ENCODE assay signal across 19 cellular contexts in the genomic region with DNA sequence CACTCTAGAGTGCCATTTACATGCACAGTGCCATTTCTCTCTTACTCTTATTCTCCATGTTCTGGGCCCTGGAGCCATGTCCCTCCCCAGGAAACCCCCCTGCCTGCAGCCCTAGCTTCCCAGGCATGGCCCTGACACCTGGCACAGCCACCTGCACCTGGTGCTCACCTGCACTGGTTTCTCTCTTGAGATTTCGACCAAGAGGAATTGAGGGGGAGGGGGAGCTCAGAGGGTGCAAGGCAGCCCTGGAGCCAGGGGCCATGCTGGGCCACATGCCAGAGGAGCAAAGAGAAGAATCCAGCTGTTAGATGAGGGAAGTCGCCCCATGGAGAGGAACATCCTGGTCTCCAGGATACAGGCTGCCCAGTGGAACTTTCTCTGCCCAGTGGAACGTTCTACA.
"Had no signal": no experiment of that assay in that cellular context is flagged by ENCODE, and none has a peak within 500 bp of the region (broad histone marks: within the 10 kb centered on the region; RNA-seq: fewer than 3 reads in every experiment).

No MANE protein-coding gene starts in this region.

- H3K36me3 Mint-ChIP-seq: activated naive CD8-positive, alpha-beta T cell; neural progenitor cell had no signal

- H3K4me1 Mint-ChIP-seq: activated B cell treated with CpG ODN at 0.5 μM for 24 hours, naive B cell had no signal

- H3K9me3 Mint-ChIP-seq: activated B cell treated with CpG ODN at 0.5 μM for 24 hours had no signal

- H3K27ac Mint-ChIP-seq: activated B cell treated with CpG ODN at 0.5 μM for 24 hours; activated CD8-positive, alpha-beta T cell treated with anti-CD3 and anti-CD28 coated beads, Interleukin-2, amount 10 ng/mL, durations not matched to agents 7 days and 5 days; activated naive CD8-positive, alpha-beta T cell; activated T-cell treated with anti-CD3 and anti-CD28 coated beads, Interleukin-2, amount 50 U/mL, for 72 hours; neural progenitor cell had no signal

- DNase-seq: activated B cell treated with CpG ODN at 0.5 μM for 24 hours; activated CD4-positive, alpha-beta T cell treated with anti-CD3 and anti-CD28 coated beads for 48 hours; activated CD8-positive, alpha-beta memory T cell treated with anti-CD3 and anti-CD28 coated beads, Interleukin-2, amount 50 U/mL, for 4 hours; activated CD8-positive, alpha-beta T cell treated with anti-CD3 and anti-CD28 coated beads, Interleukin-2, amount 10 ng/mL, durations not matched to agents 7 days and 5 days; activated gamma-delta T cell treated with Interleukin-2 at 50 U/mL for 16 hours; activated T-cell treated with anti-CD3 and anti-CD28 coated beads, Interleukin-2, amount 50 U/mL, for 72 hours; amygdala; body of pancreas; caudate nucleus; colonic mucosa; islet precursor cell; naive B cell; pancreas; stimulated activated CD4-positive, alpha-beta T cell treated with anti-CD3 and anti-CD28 coated beads, Interleukin-1b, Interleukin-23, amount 100 ng/mL, for 48 hours had no signal

- ATAC-seq: activated CD8-positive, alpha-beta T cell treated with anti-CD3 and anti-CD28 coated beads, Interleukin-2, amount 10 ng/mL, durations not matched to agents 7 days and 5 days; activated T-cell treated with anti-CD3 and anti-CD28 coated beads, Interleukin-2, amount 50 U/mL, for 72 hours; body of pancreas; esophagus mucosa; left lobe of liver; pancreas; upper lobe of right lung had no signal

- H3K4me3 Mint-ChIP-seq: activated B cell treated with CpG ODN at 0.5 μM for 24 hours; activated CD8-positive, alpha-beta T cell treated with anti-CD3 and anti-CD28 coated beads, Interleukin-2, amount 10 ng/mL, durations not matched to agents 7 days and 5 days; activated naive CD8-positive, alpha-beta T cell; activated T-cell treated with anti-CD3 and anti-CD28 coated beads, Interleukin-2, amount 50 U/mL, for 72 hours; naive B cell; neural progenitor cell had no signal
